In the genomic region with DNA sequence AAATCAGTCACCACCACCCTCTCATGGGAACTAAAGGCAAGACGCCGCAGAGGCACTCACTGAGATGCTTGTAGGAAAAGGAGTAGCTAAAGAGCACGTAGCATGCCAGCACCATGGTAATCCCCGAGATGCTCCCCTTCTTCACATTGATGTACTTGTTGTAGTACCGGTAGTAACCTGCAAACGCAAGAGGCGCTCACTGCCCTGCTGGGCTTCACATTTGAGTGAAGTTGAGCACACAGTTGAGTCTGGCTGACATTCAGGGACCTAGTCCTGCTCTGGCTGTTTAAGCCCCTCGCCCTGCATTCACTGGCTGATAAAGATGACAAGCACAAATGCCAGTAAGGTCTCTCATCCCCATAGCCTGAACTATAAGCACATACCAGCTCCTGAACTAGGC, we compare ENCODE assay signal across 1 cellular context.
A peak's percentile ranks its signal among the peaks of the same experiment; 100 is the strongest.
TF ChIP-seq lines count a peak whose summit lies in the region.

No MANE protein-coding gene starts in this region.

TF ChIP-seq in H1, 55 proteins besides CTCF, POLR2A, EP300 and RAD21:
- TF ChIP-seq ZNF274 (IDR thresholded peaks at IDR 0.05; ENCODE audit: borderline replicate concordance, extremely low read depth, low read length) (no peak), EGR1 (IDR thresholded peaks at IDR 0.05; ENCODE audit: borderline replicate concordance, low read depth, low read length) (no peak), POLR2AphosphoS5 (IDR thresholded peaks at IDR 0.05; ENCODE audit: low read depth, low read length) (peak; percentile 79; the same call in 1 of the 2 replicates)
- TF ChIP-seq, protein P1, sequence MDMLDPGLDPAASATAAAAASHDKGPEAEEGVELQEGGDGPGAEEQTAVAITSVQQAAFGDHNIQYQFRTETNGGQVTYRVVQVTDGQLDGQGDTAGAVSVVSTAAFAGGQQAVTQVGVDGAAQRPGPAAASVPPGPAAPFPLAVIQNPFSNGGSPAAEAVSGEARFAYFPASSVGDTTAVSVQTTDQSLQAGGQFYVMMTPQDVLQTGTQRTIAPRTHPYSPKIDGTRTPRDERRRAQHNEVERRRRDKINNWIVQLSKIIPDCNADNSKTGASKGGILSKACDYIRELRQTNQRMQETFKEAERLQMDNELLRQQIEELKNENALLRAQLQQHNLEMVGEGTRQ (IDR thresholded peaks at IDR 0.05; ENCODE audit: low read length) = no peak
